18 cellular contexts compared by ENCODE assay signal in the genomic region with DNA sequence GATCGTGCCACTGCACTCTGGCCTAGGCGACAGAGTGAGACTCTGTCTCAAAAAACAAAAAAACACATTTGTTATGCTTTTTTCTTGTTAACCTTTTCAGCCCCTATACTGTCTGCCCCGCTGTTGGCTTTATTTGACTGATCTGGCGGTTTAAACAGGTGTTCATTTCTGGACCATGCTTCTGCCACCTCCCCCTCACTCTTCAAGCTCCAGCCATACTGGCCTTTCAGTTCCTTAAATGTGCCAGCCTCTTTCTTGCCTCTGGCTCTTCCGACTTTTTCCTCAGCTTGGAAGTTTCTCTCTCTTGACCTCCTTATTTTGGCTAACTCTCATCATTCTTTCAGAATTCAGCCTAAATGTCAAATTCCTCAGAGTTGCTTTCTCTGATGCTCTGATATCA. TPM values are rescaled to one million over a fixed set of nuclear protein-coding genes. Genes with fewer than 3 reads are reported as not detected.
A peak's percentile ranks its signal among the peaks of the same experiment; 100 is the strongest.
DNase-seq lines count a peak whose midpoint lies in the region; ATAC-seq, FAIRE-seq and TF ChIP-seq lines count a peak whose summit lies in the region.
"Had no signal": no experiment of that assay in that cellular context is flagged by ENCODE, and none has a peak within 500 bp of the region (broad histone marks: within the 10 kb centered on the region; RNA-seq: fewer than 3 reads in every experiment).

No MANE protein-coding gene starts in this region.

- no peaks in the 10 kb centered on the region for H3K36me3 Mint-ChIP-seq in nephron (ENCODE audit: low read depth)

- H3K4me1 Mint-ChIP-seq in nephron: peaks cover 22% of the 10 kb centered on the region

- no peak overlapping the region for H2AFZ ChIP-seq in HepG2 (ENCODE audit: low read length)
- H2AFZ ChIP-seq: hepatocyte had no signal

- no peak overlapping the region for H3K4me3 ChIP-seq in HepG2 (replicated peaks in 1 of 3; ENCODE audit: insufficient read depth in 1 of 3, low read depth in 2 of 3, low read length in 3 of 3)
- no peak overlapping the region for H3K4me3 ChIP-seq in heart right ventricle
- H3K4me3 ChIP-seq: hepatocyte, K562 had no signal

- CTCF ChIA-PET in HepG2 (lab: Yijun Ruan, JAX; ENCODE audit: low intra/inter-chr PET ratio, low total read pairs): no interaction called here

- H3K36me3 ChIP-seq in HepG2 (replicated peaks in 1 of 2; ENCODE audit: control insufficient read depth in 1 of 2, insufficient read depth in 2 of 2, low read length in 2 of 2) (no peaks in the 10 kb centered on the region), heart right ventricle (no peaks in the 10 kb centered on the region)

- no peaks in the 10 kb centered on the region for H4K20me1 ChIP-seq in HepG2 (ENCODE audit: insufficient read depth, low read length)

- in situ Hi-C loops in HepG2 (cut with HindIII; ENCODE audit: extremely low pct_ligation_motif_present, low pct_unique_long_range_greater_than_20kb): no loop called here

- peak overlapping the region in 2 of 3 experiments; percentile 17 to 29 for H3K27ac Mint-ChIP-seq in nephron

- H3K4me1 ChIP-seq in HepG2 (ENCODE audit: insufficient read depth, low read length): 0 out of 2 replicates have a peak, but pooled peaks cover 4% of the 10 kb centered on the region
- peaks cover 0 to 55% (median 4%) of the 10 kb centered on the region in 9 donors for H3K4me1 ChIP-seq in heart right ventricle

- 48% methylated on average over 5 of the region's 5 CpGs for WGBS in HepG2 (ENCODE audit: low lambda C conversion rate)
- 94 to 99% methylated on average over 5 of the region's 5 CpGs for WGBS in heart right ventricle, 2 donors

- intact Hi-C loops in HepG2 (cut with micrococcal nuclease; ENCODE audit: unreplicated experiment): no loop called here
- intact Hi-C loops in heart right ventricle (cut with DNase I): loop anchor here in 1 of 10 donors (5.0 kb wide), 1 partner anchor 35 kb away; the partner anchor contains the start of gene TXLNB

- no peak overlapping the region for H3K4me2 ChIP-seq in HepG2 (ENCODE audit: low read depth, low read length)
- H3K4me2 ChIP-seq: hepatocyte had no signal

- POLR2A ChIA-PET in HepG2 (lab: Yijun Ruan, JAX): no interaction called here

- no peak for TF ChIP-seq POLR2A in HepG2 (IDR thresholded peaks at IDR 0.05; ENCODE audit: insufficient read depth in 1 of 2, low read depth in 2 of 2, low read length in 2 of 2)

- H3K27ac ChIP-seq in HepG2 (ENCODE audit: extremely low read length, insufficient read depth, low read length) (no peak overlapping the region), heart right ventricle (no peak overlapping the region)
- H3K27ac ChIP-seq: hepatocyte, VCaP had no signal

- no peak overlapping the region for H3K4me3 Mint-ChIP-seq in nephron
- H3K4me3 Mint-ChIP-seq: activated T-cell treated with anti-CD3 and anti-CD28 coated beads, Interleukin-2, amount 50 U/mL, for 24 hours had no signal

- TF ChIP-seq EP300 in HepG2 (IDR thresholded peaks at IDR 0.05; ENCODE audit: low read depth in 2 of 2, low read length in 2 of 2) (no peak), HepG2 (CRISPR knock-in tag; IDR thresholded peaks at IDR 0.05; ENCODE audit: borderline replicate concordance) (no peak)

- H3K27me3 ChIP-seq in HepG2 (ENCODE audit: control insufficient read depth in 1 of 2, insufficient read depth in 2 of 2, low read length in 2 of 2) (no peaks in the 10 kb centered on the region), heart right ventricle (no peaks in the 10 kb centered on the region)
- H3K27me3 ChIP-seq: hepatocyte had no signal

- peak; percentile 30 for ATAC-seq in GM19035 (IDR thresholded peaks at IDR 0.05; ENCODE audit: unreplicated experiment)
- peak; percentile 64 for ATAC-seq in HG02623 (IDR thresholded peaks at IDR 0.05; ENCODE audit: unreplicated experiment)
- peak; percentile 44 for ATAC-seq in HG03457 (IDR thresholded peaks at IDR 0.05; ENCODE audit: unreplicated experiment)
- no peak for ATAC-seq in HepG2
- ATAC-seq in heart right ventricle: no peak
- ATAC-seq: HCT116, K562 had no signal

- no peaks in the 10 kb centered on the region for H3K9me3 ChIP-seq in HepG2 (ENCODE audit: low read length)
- H3K9me3 ChIP-seq in heart right ventricle: peaks cover 0 to 8% (median 0%) of the 10 kb centered on the region in 11 donors

- no peaks in the 10 kb centered on the region for H3K9me3 Mint-ChIP-seq in nephron

- H3K27me3 Mint-ChIP-seq in nephron (ENCODE audit: low read depth): no peaks in the 10 kb centered on the region
- H3K27me3 Mint-ChIP-seq: activated T-cell treated with anti-CD3 and anti-CD28 coated beads, Interleukin-2, amount 50 U/mL, for 24 hours had no signal

- no peak for FAIRE-seq in HepG2 (lab: Jason Lieb, UNC)
- FAIRE-seq in frontal cortex (lab: Jason Lieb, UNC): no peak
- FAIRE-seq: astrocyte, endometrium had no signal

- BruUV-seq in HepG2 (replicated peaks; lab: Mats Ljungman, UMichigan): no TSS peak

- no peak for DNase-seq in activated effector memory CD4-positive, alpha-beta T cell treated with Interleukin-2 at 50 U/mL for 16 hours
- DNase-seq in HepG2 (ENCODE audit: low spot score) (no peak), heart right ventricle (no peak), frontal cortex (ENCODE audit: low spot score in 2 of 2) (no peak)
- DNase-seq: activated T-cell treated with anti-CD3 and anti-CD28 coated beads, Interleukin-2, amount 50 U/mL, for 24 hours; DMS 273 treated with DMSO at 0.1 percent for 48 hours; mammary epithelial cell; stimulated activated CD4-positive, alpha-beta T cell treated with anti-CD3 and anti-CD28 coated beads, Interleukin-4, amount 100 ng/mL, for 24 hours had no signal

- TF ChIP-seq RAD21 in HepG2 (CRISPR knock-in tag; IDR thresholded peaks at IDR 0.05): no peak

- no peak overlapping the region for H3K9ac ChIP-seq in HepG2 (ENCODE audit: insufficient read depth, low read depth, low read length)

- TF ChIP-seq CTCF in nephron (IDR thresholded peaks at IDR 0.05; ENCODE audit: unreplicated experiment in 3 of 3) (no peak), HepG2 (CRISPR knock-in tag; IDR thresholded peaks at IDR 0.05) (no peak), heart right ventricle (IDR thresholded peaks at IDR 0.05) (no peak)

- H3K79me2 ChIP-seq in HepG2 (ENCODE audit: insufficient read depth, low read length): no peaks in the 10 kb centered on the region
- H3K79me2 ChIP-seq: hepatocyte had no signal

TF ChIP-seq in HepG2, 621 proteins besides CTCF, POLR2A, EP300 and RAD21 (continues in another document):
- TF ChIP-seq CCDC6 (CRISPR knock-in tag; IDR thresholded peaks at IDR 0.05): no peak

RNA-seq across cellular contexts. Expression of gene TXLNB, which starts 35.2 kb away (rescaled TPM):
- total RNA-seq in HepG2 (2016; rRNA removed; fragmentation: Illumina TruSeq; extraction: Trizol) (not detected in 2 replicates), heart right ventricle (100 to 1,000 TPM in 9 of 10 donors, 10 to 100 TPM in 1; 93.3 to 156 (median 140) TPM), frontal cortex (0.82 TPM)
- not detected in 2 replicates for total RNA-seq in HepG2 (2016; cell fraction: cytosol; rRNA removed; fragmentation: Illumina TruSeq; extraction: Trizol; ENCODE audit: low read depth)
- total RNA-seq in HepG2 (2016; cell fraction: insoluble cytoplasmic fraction; rRNA removed; fragmentation: Illumina TruSeq; extraction: Trizol): not detected in 2 replicates
- not detected in 2 replicates for total RNA-seq in HepG2 (2016; cell fraction: membrane; rRNA removed; fragmentation: Illumina TruSeq; extraction: Trizol)
- not detected in 2 replicates for total RNA-seq in HepG2 (2016; cell fraction: nucleus; rRNA removed; fragmentation: Illumina TruSeq; extraction: Trizol)
- polyA plus RNA-seq in HepG2 (2011; rRNA removed) (not detected in 2 replicates), heart right ventricle (10 to 100 TPM in 1 of 2 donors, 1 to 10 TPM in 1; 6.2 to 35.0 TPM)
- polyA plus RNA-seq in HepG2 (2011; cell fraction: cytosol; rRNA removed): 0.01 TPM in 1 of 2 replicates, not detected in the other
- polyA plus RNA-seq in HepG2 (2011; cell fraction: nucleus; rRNA removed): not detected in 2 replicates
- polyA plus RNA-seq in HepG2 (2012): not detected in 2 replicates
- not detected in 2 replicates for polyA plus RNA-seq in HepG2 (2016; cell fraction: cytosol; fragmentation: Illumina TruSeq; extraction: Trizol; ENCODE audit: low read depth)
- polyA plus RNA-seq in HepG2 (2016; cell fraction: insoluble cytoplasmic fraction; fragmentation: Illumina TruSeq; extraction: Trizol; ENCODE audit: low read depth): not detected in 2 replicates
- polyA plus RNA-seq in HepG2 (2016; cell fraction: membrane; fragmentation: Illumina TruSeq; extraction: Trizol; ENCODE audit: low read depth): not detected in 2 replicates
- polyA plus RNA-seq in HepG2 (2016; cell fraction: nucleus; fragmentation: Illumina TruSeq; extraction: Trizol; ENCODE audit: insufficient read depth, low read depth): not detected in 2 replicates
- not detected in 2 replicates for polyA minus RNA-seq in HepG2 (2011; rRNA and poly(A)+ RNA removed; ENCODE audit: low replicate concordance)
- not detected in 2 replicates for polyA minus RNA-seq in HepG2 (2011; cell fraction: cytosol; rRNA and poly(A)+ RNA removed)
- polyA minus RNA-seq in HepG2 (2011; cell fraction: nucleus; rRNA and poly(A)+ RNA removed): not detected in 2 replicates
- total RNA-seq: K562, mammary epithelial cell had no signal
- polyA plus RNA-seq: K562, mammary epithelial cell had no signal

RNA-seq across cellular contexts. Expression of gene CITED2, which starts 47.4 kb away (rescaled TPM):
- 16.8 and 17.6 TPM in 2 replicates for total RNA-seq in HepG2 (2016; rRNA removed; fragmentation: Illumina TruSeq; extraction: Trizol)
- total RNA-seq in HepG2 (2016; cell fraction: cytosol; rRNA removed; fragmentation: Illumina TruSeq; extraction: Trizol; ENCODE audit: low read depth): 3.3 and 5.6 TPM in 2 replicates
- 12.5 and 18.6 TPM in 2 replicates for total RNA-seq in HepG2 (2016; cell fraction: insoluble cytoplasmic fraction; rRNA removed; fragmentation: Illumina TruSeq; extraction: Trizol)
- total RNA-seq in HepG2 (2016; cell fraction: membrane; rRNA removed; fragmentation: Illumina TruSeq; extraction: Trizol): 8.2 and 9.8 TPM in 2 replicates
- total RNA-seq in HepG2 (2016; cell fraction: nucleus; rRNA removed; fragmentation: Illumina TruSeq; extraction: Trizol): 10.2 and 12.3 TPM in 2 replicates
- 57.2 and 66.8 TPM in 2 replicates for polyA plus RNA-seq in HepG2 (2011; rRNA removed)
- polyA plus RNA-seq in HepG2 (2011; cell fraction: cytosol; rRNA removed): 22.6 and 34.2 TPM in 2 replicates
- 38.3 and 44.4 TPM in 2 replicates for polyA plus RNA-seq in HepG2 (2011; cell fraction: nucleus; rRNA removed)
- polyA plus RNA-seq in HepG2 (2012): 27.9 and 37.4 TPM in 2 replicates
- polyA plus RNA-seq in HepG2 (2016; cell fraction: cytosol; fragmentation: Illumina TruSeq; extraction: Trizol; ENCODE audit: low read depth): 4.1 and 4.2 TPM in 2 replicates
- 26.3 and 33.5 TPM in 2 replicates for polyA plus RNA-seq in HepG2 (2016; cell fraction: insoluble cytoplasmic fraction; fragmentation: Illumina TruSeq; extraction: Trizol; ENCODE audit: low read depth)
- polyA plus RNA-seq in HepG2 (2016; cell fraction: membrane; fragmentation: Illumina TruSeq; extraction: Trizol; ENCODE audit: low read depth): 7.9 and 8.1 TPM in 2 replicates
- 29.6 and 30.7 TPM in 2 replicates for polyA plus RNA-seq in HepG2 (2016; cell fraction: nucleus; fragmentation: Illumina TruSeq; extraction: Trizol; ENCODE audit: insufficient read depth, low read depth)
- polyA minus RNA-seq in HepG2 (2011; rRNA and poly(A)+ RNA removed; ENCODE audit: low replicate concordance): 17.4 and 116 TPM in 2 replicates
- 48.9 and 60.6 TPM in 2 replicates for polyA minus RNA-seq in HepG2 (2011; cell fraction: cytosol; rRNA and poly(A)+ RNA removed)
- 23.0 and 29.2 TPM in 2 replicates for polyA minus RNA-seq in HepG2 (2011; cell fraction: nucleus; rRNA and poly(A)+ RNA removed)
- 100 to 1,000 TPM in 8 of 10 donors, 10 to 100 TPM in 2; 78.3 to 215 (median 152) TPM for total RNA-seq in heart right ventricle
- polyA plus RNA-seq in heart right ventricle: 10 to 100 TPM in 1 of 2 donors, 1 to 10 TPM in 1; 9.9 to 83.5 TPM
- total RNA-seq in frontal cortex: 36.3 TPM

Comparison
In these comparisons a context has a peak if more than half of its experiments do, and no peak if none do; other contexts are left out.
1. ATAC-seq: peak in GM19035 (single experiment), HG02623 (single experiment) and HG03457 (single experiment); none in HepG2 (single experiment) and heart right ventricle (0 of 8).
2. RNA of gene TXLNB, which starts 35.2 kb away (total RNA-seq): 93.3 to 156 TPM in heart right ventricle; 0.82 TPM in frontal cortex (single experiment) and not detected in HepG2; every median in the first group is over 10 times any median in the second.